ENCODE assay signal across 1 cellular context in genomic region chr2:206968139-206969086, GRCh38.
TF ChIP-seq lines count a peak whose summit lies in the region.

No MANE protein-coding gene starts in this region.

TF ChIP-seq in GM23338, 12 proteins besides CTCF, POLR2A, EP300 and RAD21 (continued from another document):
- no peak for TF ChIP-seq ZNF462 (CRISPR knock-in tag; IDR thresholded peaks at IDR 0.05)
- TF ChIP-seq JUNB (IDR thresholded peaks at IDR 0.05; ENCODE audit: unreplicated experiment) = no peak
